In genomic region chr19:41426952-41427646, GRCh38 we compare ENCODE assay signal across 8 cellular contexts. TPM values are rescaled to one million over a fixed set of nuclear protein-coding genes. Genes with fewer than 3 reads are reported as not detected.
DNase-seq lines count a peak whose midpoint lies in the region; ATAC-seq and TF ChIP-seq lines count a peak whose summit lies in the region.

B3GNT8 (minus strand) TSS chr19:41427374; CDS start chr19:41426778, 596 bp downstream.

- DNase-seq in AML-193 (lab: John Stamatoyannopoulos, UW) (peak; percentile 62 to 71), HL-60 (ENCODE audit: low read depth in 1 of 2, low spot score in 1 of 2) (peak; percentile 89 to 92), SW480 (ENCODE audit: low spot score) (peak; percentile 56), body of pancreas (peak; percentile 62 to 80 (median 74))

- H3K4me3 ChIP-seq in HL-60 (replicated peaks; ENCODE audit: insufficient read depth, low read length), result peak within 1 kb of the TSS; percentile 76
- H3K4me3 ChIP-seq in body of pancreas, result no peak within 1 kb of the TSS
- H3K4me3 ChIP-seq in iPS-18c (ENCODE audit: insufficient read depth, low read depth, low read length), result peak within 1 kb of the TSS; percentile 58
- H3K4me3 ChIP-seq in skeletal muscle satellite cell (ENCODE audit: low read length), result peak within 1 kb of the TSS; percentile 51

- H3K27ac ChIP-seq in HL-60 (replicated peaks) (peak within 1 kb of the TSS; percentile 86), body of pancreas (peak within 1 kb of the TSS; percentile 78 to 85 (median 81))

- intact Hi-C loops in body of pancreas (cut with DNase I), result no loop called here

- WGBS in body of pancreas, 2 donors, result 27 to 55% methylated on average over 12 to 19 of the region's 19 CpGs

- H3K27me3 ChIP-seq in HL-60 (ENCODE audit: insufficient read depth, poor library complexity, severe bottlenecking) (no peaks in the 10 kb centered on the region), body of pancreas (no peaks in the 10 kb centered on the region), skeletal muscle satellite cell (ENCODE audit: control insufficient read depth, insufficient read depth, low read length) (no peaks in the 10 kb centered on the region)

- peaks cover 0 to 22% of the 10 kb centered on the region in 2 donors for H3K36me3 ChIP-seq in body of pancreas (replicated peaks in 1 of 2; ENCODE audit: insufficient read depth in 1 of 2, low read depth in 2 of 2)
- H3K36me3 ChIP-seq in skeletal muscle satellite cell (ENCODE audit: insufficient read depth, low read length), result peaks cover 14% of the 10 kb centered on the region

- peak; percentile 15 to 71 (median 67) for TF ChIP-seq POLR2A in body of pancreas (IDR thresholded peaks at IDR 0.05)

- ATAC-seq in body of pancreas (peak; percentile 83), GM18858 (IDR thresholded peaks at IDR 0.05; ENCODE audit: unreplicated experiment) (no peak), GM21447 (IDR thresholded peaks at IDR 0.05; ENCODE audit: unreplicated experiment) (no peak)

- H3K9me3 ChIP-seq in body of pancreas (no peaks in the 10 kb centered on the region), iPS-18c (ENCODE audit: control insufficient read depth, insufficient read depth, low read length) (no peaks in the 10 kb centered on the region), skeletal muscle satellite cell (replicated peaks; ENCODE audit: low read length) (no peaks in the 10 kb centered on the region)

- H3K4me1 ChIP-seq in body of pancreas (peaks cover 9% of the 10 kb centered on the region), skeletal muscle satellite cell (ENCODE audit: control insufficient read depth, insufficient read depth, low read length) (peaks cover 13% of the 10 kb centered on the region)

- no peak for TF ChIP-seq CTCF in HL-60 (IDR thresholded peaks at IDR 0.05; ENCODE audit: insufficient read depth, low read length)
- no peak for TF ChIP-seq CTCF in body of pancreas (IDR thresholded peaks at IDR 0.05)

- H3K4me2 ChIP-seq in skeletal muscle satellite cell (ENCODE audit: low read length), result peak within 1 kb of the TSS; percentile 51

- peak within 1 kb of the TSS; percentile 65 for H3K9ac ChIP-seq in skeletal muscle satellite cell (ENCODE audit: low read depth, low read length)

RNA-seq across cellular contexts. Expression of gene B3GNT8, which starts in this region (rescaled TPM):
- 1 to 10 TPM; 3.6 to 9.1 TPM for total RNA-seq in body of pancreas
- 0.22 and 0.25 TPM in 2 replicates for total RNA-seq in skeletal muscle satellite cell (2012; rRNA removed)

Comparison
In these comparisons a context has a peak if more than half of its experiments do, and no peak if none do; other contexts are left out.
1. H3K4me3 ChIP-seq: peak in HL-60 (single experiment), iPS-18c (single experiment) and skeletal muscle satellite cell (single experiment); none in body of pancreas (0 of 2).
2. Peak in every context shown above with its lines, with median percentiles within 50 percentile points of each other: DNase-seq.